21 cellular contexts compared by ENCODE assay signal in the genomic region with DNA sequence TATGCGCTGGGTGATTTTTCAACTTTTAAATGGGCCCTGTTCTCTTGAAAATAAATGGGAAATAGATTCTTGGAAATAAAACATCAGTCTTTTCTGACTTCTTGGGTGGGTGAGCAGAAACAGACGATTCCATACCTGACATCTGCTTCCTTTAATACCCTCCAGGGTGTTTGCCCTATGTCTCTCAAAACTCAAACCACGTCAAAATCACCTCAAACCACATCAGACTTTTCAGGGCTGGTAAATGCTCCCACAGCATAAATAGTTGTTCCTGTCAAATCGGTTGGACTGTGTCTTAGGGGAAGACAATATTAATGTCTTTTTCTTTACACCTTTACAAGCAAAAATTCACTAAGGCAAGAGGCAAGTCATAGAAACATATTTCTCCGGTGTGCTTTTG.
A peak's percentile ranks its signal among the peaks of the same experiment; 100 is the strongest.
DNase-seq lines count a peak whose midpoint lies in the region; ATAC-seq and TF ChIP-seq lines count a peak whose summit lies in the region.
"Had no signal": no experiment of that assay in that cellular context is flagged by ENCODE, and none has a peak within 500 bp of the region (broad histone marks: within the 10 kb centered on the region; RNA-seq: fewer than 3 reads in every experiment).

No MANE protein-coding gene starts in this region.

- no peak overlapping the region for H3K4me3 ChIP-seq in DND-41 (ENCODE audit: low read depth in 1 of 2, low read length in 2 of 2)
- no peak overlapping the region for H3K4me3 ChIP-seq in SK-N-MC
- no peak overlapping the region for H3K4me3 ChIP-seq in skeletal muscle satellite cell (ENCODE audit: low read length)
- H3K4me3 ChIP-seq in CD4-positive, alpha-beta memory T cell (ENCODE audit: low read length in 2 of 2): no peak overlapping the region
- H3K4me3 ChIP-seq: A549, GM12878, GM23338 had no signal

- ATAC-seq in DND-41 (ENCODE audit: insufficient read depth, low read depth): peak; percentile 92
- ATAC-seq: A549; CD8-positive, alpha-beta T cell; GM12878; GM23338; HCT116 had no signal

- no peaks in the 10 kb centered on the region for H3K4me1 ChIP-seq in DND-41 (ENCODE audit: insufficient read depth, low read length)
- peaks cover 29% of the 10 kb centered on the region for H3K4me1 ChIP-seq in skeletal muscle satellite cell (ENCODE audit: control insufficient read depth, insufficient read depth, low read length)
- no peaks in the 10 kb centered on the region for H3K4me1 ChIP-seq in CD4-positive, alpha-beta memory T cell (ENCODE audit: insufficient read depth, low read length)
- H3K4me1 ChIP-seq: BE2C had no signal

- H3K9ac ChIP-seq in DND-41 (ENCODE audit: low read depth, low read length) (no peak overlapping the region), SK-N-MC (ENCODE audit: insufficient read length) (no peak overlapping the region), skeletal muscle satellite cell (ENCODE audit: low read depth, low read length) (peak overlapping the region; percentile 54)

- POLR2A ChIA-PET in CD4-positive, alpha-beta memory T cell (lab: Charles Lee; ENCODE audit: partially characterized antibody): no interaction called here

- TF ChIP-seq CTCF in DND-41 (IDR thresholded peaks at IDR 0.05; ENCODE audit: borderline replicate concordance, extremely low read depth, low read length, poor library complexity, severe bottlenecking): no peak

- H3K36me3 Mint-ChIP-seq in CD4-positive, alpha-beta memory T cell: no peaks in the 10 kb centered on the region
- H3K36me3 Mint-ChIP-seq: CD8-positive, alpha-beta T cell had no signal

- no peaks in the 10 kb centered on the region for H3K36me3 ChIP-seq in DND-41 (ENCODE audit: insufficient read depth, low read length)
- peaks cover 20% of the 10 kb centered on the region for H3K36me3 ChIP-seq in SK-N-MC (ENCODE audit: insufficient read depth, low read length)
- H3K36me3 ChIP-seq in skeletal muscle satellite cell (ENCODE audit: insufficient read depth, low read length): no peaks in the 10 kb centered on the region
- H3K36me3 ChIP-seq in CD4-positive, alpha-beta memory T cell (ENCODE audit: insufficient read depth, low read length): no peaks in the 10 kb centered on the region
- H3K36me3 ChIP-seq: BE2C had no signal

- no peak overlapping the region for H3K27ac Mint-ChIP-seq in CD4-positive, alpha-beta memory T cell
- H3K27ac Mint-ChIP-seq: CD8-positive, alpha-beta T cell; GM23338; H9 had no signal

- no peak overlapping the region for H3K4me3 Mint-ChIP-seq in CD4-positive, alpha-beta memory T cell
- H3K4me3 Mint-ChIP-seq: CD8-positive, alpha-beta T cell; GM23338; H9 had no signal

- H3K4me2 ChIP-seq in DND-41 (ENCODE audit: insufficient read depth, low read length) (no peak overlapping the region), skeletal muscle satellite cell (ENCODE audit: low read length) (no peak overlapping the region)
- H3K4me2 ChIP-seq: A549, GM23338 had no signal

- DNase-seq in DND-41: peak; percentile 29
- DNase-seq in SK-N-MC (ENCODE audit: low read depth, low spot score): no peak
- no peak for DNase-seq in OCI-M1 (lab: John Stamatoyannopoulos, UW)
- no peak for DNase-seq in CD4-positive, alpha-beta memory T cell
- no peak for DNase-seq in NOMO-1 (lab: John Stamatoyannopoulos, UW; ENCODE audit: unreplicated experiment in 2 of 2)
- DNase-seq: 8988T; ACHN; AML-193; BE2C; C1 segment of cervical spinal cord; Caco-2; CD8-positive, alpha-beta T cell; DMS153; EL; GDM1; H9 had no signal

- H3K9me3 ChIP-seq in DND-41 (ENCODE audit: insufficient read depth, low read length, severe bottlenecking) (no peaks in the 10 kb centered on the region), SK-N-MC (ENCODE audit: low read depth, low read length) (no peaks in the 10 kb centered on the region), skeletal muscle satellite cell (replicated peaks; ENCODE audit: low read length) (no peaks in the 10 kb centered on the region)
- no peaks in the 10 kb centered on the region for H3K9me3 ChIP-seq in CD4-positive, alpha-beta memory T cell (ENCODE audit: control insufficient read depth in 1 of 2, low read length in 2 of 2)
- H3K9me3 ChIP-seq: A549, BE2C, Caco-2 had no signal

- H3K27me3 ChIP-seq in DND-41 (ENCODE audit: insufficient read depth, low read length, poor library complexity) (no peaks in the 10 kb centered on the region), skeletal muscle satellite cell (ENCODE audit: control insufficient read depth, insufficient read depth, low read length) (peaks cover 3% of the 10 kb centered on the region)
- H3K27me3 ChIP-seq in CD4-positive, alpha-beta memory T cell (ENCODE audit: insufficient read depth, low read length): no peaks in the 10 kb centered on the region
- H3K27me3 ChIP-seq: BE2C had no signal

- CTCF ChIA-PET in CD4-positive, alpha-beta memory T cell (lab: Charles Lee; ENCODE audit: partially characterized antibody): interaction anchor here (0.6 kb wide), 1 partner anchor 362 kb away, joined by 6 read pairs; no protein-coding TSS in a partner anchor

- no peaks in the 10 kb centered on the region for H3K79me2 ChIP-seq in DND-41 (ENCODE audit: insufficient read depth, low read length)

- peaks cover 0 to 3% (median 0%) of the 10 kb centered on the region in 8 donors for H3K9me3 Mint-ChIP-seq in CD4-positive, alpha-beta memory T cell
- H3K9me3 Mint-ChIP-seq: CD8-positive, alpha-beta T cell; GM23338; H9 had no signal

- intact Hi-C loops in CD4-positive, alpha-beta memory T cell (cut with micrococcal nuclease): no loop called here

- no peak overlapping the region for H2AFZ ChIP-seq in DND-41 (ENCODE audit: low read depth, low read length)

- H4K20me1 ChIP-seq in DND-41 (ENCODE audit: insufficient read depth, low read length): no peaks in the 10 kb centered on the region

- H3K27me3 Mint-ChIP-seq in CD4-positive, alpha-beta memory T cell: peaks cover 4 to 5% of the 10 kb centered on the region in 2 donors

- H3K27ac ChIP-seq in DND-41 (ENCODE audit: low read length) (no peak overlapping the region), SK-N-MC (peak overlapping the region; percentile 83)
- H3K27ac ChIP-seq in CD4-positive, alpha-beta memory T cell (ENCODE audit: low read depth, low read length): no peak overlapping the region
- H3K27ac ChIP-seq: A549 had no signal

- H3K4me1 Mint-ChIP-seq in CD4-positive, alpha-beta memory T cell: peaks cover 0 to 1% (median 0%) of the 10 kb centered on the region in 4 donors
